Comparison of ENCODE assay signal across 25 cellular contexts in genomic region chr10:82609845-82610244, GRCh38.
"Had no signal": no experiment of that assay in that cellular context is flagged by ENCODE, and none has a peak within 500 bp of the region (broad histone marks: within the 10 kb centered on the region; RNA-seq: fewer than 3 reads in every experiment).

No MANE protein-coding gene starts in this region.

- H3K36me3 Mint-ChIP-seq: activated naive CD8-positive, alpha-beta T cell treated with anti-CD3 and anti-CD28 coated beads for 36 hours; naive B cell; stimulated activated memory B cell treated with anti-CD40 and anti-IgM and Interleukin-4, amounts not matched to agents 10 μg/mL and 1 μg/mL and 100 μg/mL, for 72 hours had no signal

- H3K27ac ChIP-seq: esophagus muscularis mucosa, right lobe of liver, skin epidermis, stomach, suprapubic skin, vagina had no signal

- H3K27ac Mint-ChIP-seq: activated B cell treated with CpG ODN at 0.5 μM for 24 hours; activated CD4-positive, alpha-beta T cell treated with anti-CD3 and anti-CD28 coated beads for 36 hours; activated naive CD8-positive, alpha-beta T cell treated with anti-CD3 and anti-CD28 coated beads for 36 hours; activated T-cell treated with anti-CD3 and anti-CD28 coated beads, Interleukin-2, amount 50 U/mL, for 24 hours; activated T-helper 2 cell treated with anti-CD3 and anti-CD28 coated beads, Interferon-gamma antibody, Interleukin-2, Interleukin-4, amounts not matched to agents 10 μg/mL and 5 μg/mL and 100 μg/mL, durations not matched to agents 14 hours and 24 hours and 36 hours; naive B cell; stimulated activated memory B cell treated with anti-CD40 and anti-IgM and Interleukin-4, amounts not matched to agents 10 μg/mL and 1 μg/mL and 100 μg/mL, for 72 hours had no signal

- H3K9me3 ChIP-seq: esophagus muscularis mucosa, right lobe of liver, vagina had no signal

- H3K36me3 ChIP-seq: esophagus muscularis mucosa, right lobe of liver, stomach, suprapubic skin, vagina had no signal

- H3K4me1 Mint-ChIP-seq: activated B cell treated with CpG ODN at 0.5 μM for 24 hours; activated CD4-positive, alpha-beta T cell treated with anti-CD3 and anti-CD28 coated beads for 36 hours; activated naive CD8-positive, alpha-beta T cell treated with anti-CD3 and anti-CD28 coated beads for 36 hours; naive B cell; stimulated activated memory B cell treated with anti-CD40 and anti-IgM and Interleukin-4, amounts not matched to agents 10 μg/mL and 1 μg/mL and 100 μg/mL, for 72 hours had no signal

- H3K4me3 Mint-ChIP-seq: activated B cell treated with CpG ODN at 0.5 μM for 24 hours; activated CD4-positive, alpha-beta T cell treated with anti-CD3 and anti-CD28 coated beads for 36 hours; activated naive CD8-positive, alpha-beta T cell treated with anti-CD3 and anti-CD28 coated beads for 36 hours; activated T-cell treated with anti-CD3 and anti-CD28 coated beads, Interleukin-2, amount 50 U/mL, for 24 hours; naive B cell; stimulated activated memory B cell treated with anti-CD40 and anti-IgM and Interleukin-4, amounts not matched to agents 10 μg/mL and 1 μg/mL and 100 μg/mL, for 72 hours had no signal

- H3K27me3 Mint-ChIP-seq: activated B cell treated with CpG ODN at 0.5 μM for 24 hours; activated CD4-positive, alpha-beta T cell treated with anti-CD3 and anti-CD28 coated beads for 36 hours; activated naive CD8-positive, alpha-beta T cell treated with anti-CD3 and anti-CD28 coated beads for 36 hours; activated T-cell treated with anti-CD3 and anti-CD28 coated beads, Interleukin-2, amount 50 U/mL, for 24 hours; naive B cell; stimulated activated memory B cell treated with anti-CD40 and anti-IgM and Interleukin-4, amounts not matched to agents 10 μg/mL and 1 μg/mL and 100 μg/mL, for 72 hours had no signal

- H3K27me3 ChIP-seq: esophagus muscularis mucosa, right lobe of liver, stomach, suprapubic skin, vagina had no signal

- H3K4me1 ChIP-seq: esophagus muscularis mucosa, right lobe of liver, stomach, suprapubic skin, vagina had no signal

- DNase-seq: activated B cell treated with CpG ODN at 0.5 μM for 24 hours; activated CD4-positive, alpha-beta T cell treated with anti-CD3 and anti-CD28 coated beads for 36 hours; activated CD4-positive, alpha-beta T cell treated with anti-CD3 and anti-CD28 coated beads, Interleukin-2, amount 50 U/mL, for 4 hours; activated CD8-positive, alpha-beta memory T cell treated with anti-CD3 and anti-CD28 coated beads for 24 hours; activated CD8-positive, alpha-beta memory T cell treated with anti-CD3 and anti-CD28 coated beads, Interleukin-2, amount 50 U/mL, for 4 hours; activated naive CD4-positive, alpha-beta T cell treated with Interleukin-2 at 50 U/mL for 16 hours; activated naive CD8-positive, alpha-beta T cell treated with anti-CD3 and anti-CD28 coated beads for 36 hours; activated T-cell treated with anti-CD3 and anti-CD28 coated beads, Interleukin-2, amount 50 U/mL, for 24 hours; central memory CD4-positive, alpha-beta T cell; effector memory CD4-positive, alpha-beta T cell; hippocampal formation; left cardiac atrium; mesenchymal stem cell; naive B cell; posterior cingulate gyrus; right lobe of liver; stomach; T-helper 9 cell; trophoblast cell had no signal

- H3K4me3 ChIP-seq: esophagus muscularis mucosa, right lobe of liver, skin epidermis, stomach, suprapubic skin, vagina had no signal
